8 cellular contexts compared by ENCODE assay signal in the genomic region with DNA sequence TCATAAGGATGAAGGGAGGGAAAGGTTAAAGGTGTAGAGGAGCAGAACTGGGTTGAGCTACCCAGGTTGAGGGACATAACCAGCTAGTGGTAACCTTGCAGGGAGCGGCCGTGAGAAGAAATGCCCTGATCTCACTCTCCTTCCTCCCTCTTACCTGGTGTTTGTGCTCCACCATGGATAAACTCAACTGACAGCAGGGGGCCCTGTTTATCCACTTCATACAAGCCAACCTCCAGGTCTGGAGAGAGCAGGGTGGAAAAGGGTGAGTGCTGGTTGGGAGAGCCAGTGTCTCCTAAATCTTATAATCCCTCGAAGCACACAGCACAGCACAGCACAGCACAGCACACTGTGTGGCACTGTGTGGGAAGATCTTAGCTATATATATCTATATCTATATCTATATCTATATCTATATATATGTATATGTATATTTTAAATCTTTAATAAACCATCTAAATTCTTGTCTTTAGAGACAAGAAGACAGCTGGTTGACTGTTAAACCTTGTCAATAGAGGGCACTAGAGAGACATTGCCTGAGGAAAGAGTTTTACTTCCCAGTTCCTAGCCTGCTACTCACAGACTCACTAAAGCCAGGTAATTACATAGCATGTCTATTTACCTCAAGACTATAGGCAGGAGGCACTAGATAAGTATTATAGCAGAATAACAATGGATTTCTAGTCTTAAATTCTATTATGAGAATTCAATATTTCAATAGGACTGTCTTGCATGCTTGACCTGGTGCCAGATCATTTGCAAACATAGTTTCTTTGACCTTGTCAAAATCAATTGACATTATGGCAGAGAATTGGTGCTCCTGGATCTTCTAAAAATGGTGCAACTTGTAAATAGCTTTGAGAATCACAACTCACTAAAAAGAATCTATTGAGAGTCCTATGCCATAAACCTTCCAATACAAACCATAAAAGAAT. TPM values are rescaled to one million over a fixed set of nuclear protein-coding genes. Genes with fewer than 3 reads are reported as not detected.
DNase-seq lines count a peak whose midpoint lies in the region; ATAC-seq and TF ChIP-seq lines count a peak whose summit lies in the region.

No MANE protein-coding gene starts in this region.

- no peaks in the 10 kb centered on the region for H3K79me2 ChIP-seq in trophoblast cell (ENCODE audit: control insufficient read depth, insufficient read depth, low read length, poor library complexity)

- no peak overlapping the region for H3K23ac ChIP-seq in trophoblast cell (ENCODE audit: low read length)

- H2AK5ac ChIP-seq in trophoblast cell (ENCODE audit: low read length), result peak overlapping the region; percentile 79

- peak overlapping the region; percentile 31 for H3K9ac ChIP-seq in trophoblast cell (ENCODE audit: low read length)

- H3K4ac ChIP-seq in trophoblast cell (ENCODE audit: low read depth, low read length), result no peak overlapping the region

- H3K14ac ChIP-seq in trophoblast cell (ENCODE audit: low read length), result peak overlapping the region; percentile 40

- H2BK12ac ChIP-seq in trophoblast cell (ENCODE audit: low read length), result peak overlapping the region; percentile 89

- H2AFZ ChIP-seq in trophoblast cell (ENCODE audit: insufficient read depth, low read length, poor library complexity), result no peak overlapping the region

- ATAC-seq in HG02884 (IDR thresholded peaks at IDR 0.05; ENCODE audit: unreplicated experiment) (no peak), GM18511 (IDR thresholded peaks at IDR 0.05; ENCODE audit: unreplicated experiment) (no peak)

- no peak overlapping the region for H4K12ac ChIP-seq in trophoblast cell (ENCODE audit: low read depth, low read length)

- peak overlapping the region; percentile 66 for H4K8ac ChIP-seq in trophoblast cell (ENCODE audit: low read depth, low read length)

- H3K27ac ChIP-seq in dorsolateral prefrontal cortex (no peak overlapping the region), trophoblast cell (ENCODE audit: low read depth, low read length) (no peak overlapping the region)

- TF ChIP-seq CTCF in dorsolateral prefrontal cortex (IDR thresholded peaks at IDR 0.05 in 54 of 56, conservative IDR thresholded peaks at IDR 0.05 in 2 of 56; ENCODE audit: low read depth in 1 of 56, partially characterized antibody in 56 of 56), result peak in 49 of 56 donors; percentile 11 to 58 (median 38)

- peak overlapping the region; percentile 79 for H2BK120ac ChIP-seq in trophoblast cell (ENCODE audit: insufficient read depth, low read length, poor library complexity)

- peak overlapping the region; percentile 19 for H4K91ac ChIP-seq in trophoblast cell (ENCODE audit: low read depth, low read length)

- intact Hi-C loops in dorsolateral prefrontal cortex (cut with DNase I), result no loop called here

- H3K4me3 ChIP-seq in dorsolateral prefrontal cortex (no peak overlapping the region), trophoblast cell (ENCODE audit: low read depth, low read length) (no peak overlapping the region)

- no peak overlapping the region for H3K18ac ChIP-seq in trophoblast cell (ENCODE audit: low read length)

- no peaks in the 10 kb centered on the region for H3K79me1 ChIP-seq in trophoblast cell (ENCODE audit: low read length)

- no peaks in the 10 kb centered on the region for H3K36me3 ChIP-seq in trophoblast cell (ENCODE audit: control insufficient read depth in 1 of 2, insufficient read depth in 2 of 2, low read length in 2 of 2)

- no peaks in the 10 kb centered on the region for H3K9me3 ChIP-seq in trophoblast cell (ENCODE audit: insufficient read depth, low read depth, low read length)

- H3K27me3 ChIP-seq in dorsolateral prefrontal cortex, result no peaks in the 10 kb centered on the region
- no peaks in the 10 kb centered on the region for H3K27me3 ChIP-seq in trophoblast cell (ENCODE audit: insufficient read depth, low read length)

- no CpG with 5 or more reads among the region's 3 CpGs for WGBS in trophoblast cell (ENCODE audit: extremely low coverage, insufficient coverage, insufficient read length)

- no peak overlapping the region for H3K4me2 ChIP-seq in trophoblast cell (ENCODE audit: low read length)

- peak overlapping the region; percentile 43 for H2BK5ac ChIP-seq in trophoblast cell (ENCODE audit: low read depth, low read length, poor library complexity)

- DNase-seq in DMS 273 (lab: John Stamatoyannopoulos, UW; ENCODE audit: unreplicated experiment) (peak; percentile 47), DMS 273 treated with DMSO at 0.1 percent for 48 hours (lab: John Stamatoyannopoulos, UW) (no peak), NCI-H69 (lab: John Stamatoyannopoulos, UW) (peak; percentile 84), dorsolateral prefrontal cortex (no peak), trophoblast cell (peak; percentile 33 to 93), activated T-cell treated with anti-CD3 and anti-CD28 coated beads for 4 hours (no peak)

- H3K4me1 ChIP-seq in trophoblast cell (ENCODE audit: control insufficient read depth in 1 of 2, insufficient read depth in 2 of 2, low read length in 2 of 2), result peaks cover 0 to 2% of the 10 kb centered on the region in 2 experiments

RNA-seq across cellular contexts. Expression of a gene that starts 21.7 kb away (rescaled TPM):
- total RNA-seq in dorsolateral prefrontal cortex, result 100 to 1,000 TPM in 66 of 120 experiments, 10 to 100 TPM in 54; 50.9 to 165 (median 102) TPM
- polyA plus RNA-seq in trophoblast cell (2013), result 0.81 and 1.0 TPM in 2 replicates

Comparison
In these comparisons a context has a peak if more than half of its experiments do, and no peak if none do; other contexts are left out.
1. DNase-seq: peak in DMS 273 (single experiment), NCI-H69 (single experiment) and trophoblast cell (2 of 2); none in DMS 273 treated with DMSO at 0.1 percent for 48 hours (single experiment), dorsolateral prefrontal cortex (0 of 10) and activated T-cell treated with anti-CD3 and anti-CD28 coated beads for 4 hours (single experiment).